1 cellular context compared by ENCODE assay signal in the genomic region with DNA sequence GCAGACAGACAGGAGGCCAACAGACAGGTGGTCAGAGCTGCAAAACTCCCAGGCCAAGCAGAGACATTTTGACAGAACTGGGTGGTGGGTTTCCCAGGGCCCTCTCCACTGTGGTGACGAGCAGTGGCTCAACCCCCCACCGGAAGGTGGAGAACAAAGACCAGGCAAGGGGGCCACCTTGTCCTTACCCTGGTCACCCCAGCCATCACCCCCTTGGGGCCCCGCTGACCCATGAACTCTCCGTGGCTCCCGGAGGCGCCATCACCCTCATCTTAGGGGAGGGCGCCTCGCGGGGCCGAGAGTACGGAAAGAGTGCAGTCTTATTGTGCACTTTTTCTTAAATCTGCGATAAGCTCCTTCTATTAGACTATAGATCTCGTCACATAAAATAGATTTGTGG.
TF ChIP-seq lines count a peak whose summit lies in the region.

No MANE protein-coding gene starts in this region.

TF ChIP-seq in IMR-90, 13 proteins besides CTCF, POLR2A, EP300 and RAD21:
- TF ChIP-seq CHD1 (IDR thresholded peaks at IDR 0.05; ENCODE audit: low read depth, low read length) (no peak), SMC3 (IDR thresholded peaks at IDR 0.05; ENCODE audit: low read depth, low read length) (no peak), RCOR1 (IDR thresholded peaks at IDR 0.05; ENCODE audit: insufficient replicate concordance, low read length) (no peak), NFE2L2 (IDR thresholded peaks at IDR 0.05; ENCODE audit: low read depth, low read length) (no peak), MXI1 (IDR thresholded peaks at IDR 0.05; ENCODE audit: borderline replicate concordance, low read depth, low read length) (no peak), RFX5 (IDR thresholded peaks at IDR 0.05; ENCODE audit: low read depth, low read length) (no peak), MAFK (IDR thresholded peaks at IDR 0.05; ENCODE audit: low read depth, low read length) (no peak), MAZ (IDR thresholded peaks at IDR 0.05; ENCODE audit: borderline replicate concordance, low read depth, low read length) (no peak), FOS (IDR thresholded peaks at IDR 0.05; ENCODE audit: low read depth, low read length) (no peak), CEBPB (IDR thresholded peaks at IDR 0.05; ENCODE audit: low read depth, low read length) (no peak), BHLHE40 (IDR thresholded peaks at IDR 0.05; ENCODE audit: low read depth, low read length) (no peak)
- TF ChIP-seq, protein P1, sequence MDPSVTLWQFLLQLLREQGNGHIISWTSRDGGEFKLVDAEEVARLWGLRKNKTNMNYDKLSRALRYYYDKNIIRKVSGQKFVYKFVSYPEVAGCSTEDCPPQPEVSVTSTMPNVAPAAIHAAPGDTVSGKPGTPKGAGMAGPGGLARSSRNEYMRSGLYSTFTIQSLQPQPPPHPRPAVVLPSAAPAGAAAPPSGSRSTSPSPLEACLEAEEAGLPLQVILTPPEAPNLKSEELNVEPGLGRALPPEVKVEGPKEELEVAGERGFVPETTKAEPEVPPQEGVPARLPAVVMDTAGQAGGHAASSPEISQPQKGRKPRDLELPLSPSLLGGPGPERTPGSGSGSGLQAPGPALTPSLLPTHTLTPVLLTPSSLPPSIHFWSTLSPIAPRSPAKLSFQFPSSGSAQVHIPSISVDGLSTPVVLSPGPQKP (IDR thresholded peaks at IDR 0.05; ENCODE audit: borderline replicate concordance, low read depth, low read length): no peak
- TF ChIP-seq, protein P2, sequence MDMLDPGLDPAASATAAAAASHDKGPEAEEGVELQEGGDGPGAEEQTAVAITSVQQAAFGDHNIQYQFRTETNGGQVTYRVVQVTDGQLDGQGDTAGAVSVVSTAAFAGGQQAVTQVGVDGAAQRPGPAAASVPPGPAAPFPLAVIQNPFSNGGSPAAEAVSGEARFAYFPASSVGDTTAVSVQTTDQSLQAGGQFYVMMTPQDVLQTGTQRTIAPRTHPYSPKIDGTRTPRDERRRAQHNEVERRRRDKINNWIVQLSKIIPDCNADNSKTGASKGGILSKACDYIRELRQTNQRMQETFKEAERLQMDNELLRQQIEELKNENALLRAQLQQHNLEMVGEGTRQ (IDR thresholded peaks at IDR 0.05; ENCODE audit: low read depth, low read length): no peak
